10 cellular contexts compared by ENCODE assay signal in genomic region chr9:114395196-114395595, GRCh38. TPM values are rescaled to one million over a fixed set of nuclear protein-coding genes. Genes with fewer than 3 reads are reported as not detected.
DNase-seq lines count a peak whose midpoint lies in the region; ATAC-seq and TF ChIP-seq lines count a peak whose summit lies in the region.
"Had no signal": no experiment of that assay in that cellular context is flagged by ENCODE, and none has a peak within 500 bp of the region (broad histone marks: within the 10 kb centered on the region; RNA-seq: fewer than 3 reads in every experiment).

No MANE protein-coding gene starts in this region.

- H3K4me3 ChIP-seq in hepatocyte = no peak overlapping the region
- peak overlapping the region in 1 of 4 donors; percentile 27 for H3K4me3 ChIP-seq in stomach

- H3K27me3 ChIP-seq in hepatocyte = no peaks in the 10 kb centered on the region
- no peaks in the 10 kb centered on the region for H3K27me3 ChIP-seq in stomach

- H3K9me3 Mint-ChIP-seq in T-helper 2 cell treated with Interferon-gamma antibody and Interleukin-4, amounts not matched to agents 5 μg/mL and 100 μg/mL, for 36 hours = no peaks in the 10 kb centered on the region
- H3K9me3 Mint-ChIP-seq in activated B cell treated with CpG ODN at 0.5 μM for 24 hours = no peaks in the 10 kb centered on the region

- peak overlapping the region; percentile 64 for H3K27ac Mint-ChIP-seq in T-helper 2 cell treated with Interferon-gamma antibody and Interleukin-4, amounts not matched to agents 5 μg/mL and 100 μg/mL, for 36 hours
- H3K27ac Mint-ChIP-seq in activated B cell treated with CpG ODN at 0.5 μM for 24 hours = peak overlapping the region; percentile 94

- no peaks in the 10 kb centered on the region for H3K9me2 ChIP-seq in hepatocyte (replicated peaks; ENCODE audit: insufficient read depth)

- no peak for ATAC-seq in activated B cell treated with CpG ODN at 0.5 μM for 24 hours (ENCODE audit: low read depth)

- intact Hi-C loops in activated B cell treated with CpG ODN at 0.5 μM for 24 hours (cut with micrococcal nuclease) (loop anchor here (10.0 kb wide), 1 partner anchor 500 kb away; no protein-coding TSS in a partner anchor), stomach (cut with DNase I; ENCODE audit: low total_unique reads) (no loop called here)

- H2AFZ ChIP-seq in hepatocyte = no peak overlapping the region

- TF ChIP-seq CTCF in activated B cell treated with CpG ODN at 0.5 μM for 24 hours (IDR thresholded peaks at IDR 0.05) (no peak), hepatocyte (IDR thresholded peaks at IDR 0.05; ENCODE audit: poor library complexity) (no peak), stomach (IDR thresholded peaks at IDR 0.05) (no peak)

- CTCF ChIA-PET in activated B cell treated with CpG ODN at 0.5 μM for 24 hours (lab: Charles Lee) = interaction anchor here (0.8 to 2.6 kb wide), 3 partner anchors 9 to 57 kb away, joined by 3 to 10 read pairs (median 8); no protein-coding TSS in a partner anchor

- peaks cover 21% of the 10 kb centered on the region for H3K79me2 ChIP-seq in hepatocyte

- H3K36me3 Mint-ChIP-seq in T-helper 2 cell treated with Interferon-gamma antibody and Interleukin-4, amounts not matched to agents 5 μg/mL and 100 μg/mL, for 36 hours (ENCODE audit: low read depth) = peaks cover 34% of the 10 kb centered on the region
- H3K36me3 Mint-ChIP-seq in activated B cell treated with CpG ODN at 0.5 μM for 24 hours (ENCODE audit: low read depth) = peaks cover 63% of the 10 kb centered on the region

- no peak for TF ChIP-seq EP300 in stomach (IDR thresholded peaks at IDR 0.05)

- H3K4me1 ChIP-seq in hepatocyte (ENCODE audit: insufficient read depth) = peaks cover 34% of the 10 kb centered on the region
- H3K4me1 ChIP-seq in stomach = peaks cover 25 to 83% (median 70%) of the 10 kb centered on the region in 4 donors

- H3K36me3 ChIP-seq in hepatocyte (replicated peaks; ENCODE audit: insufficient read depth, low read depth) = no peaks in the 10 kb centered on the region
- H3K36me3 ChIP-seq in stomach = no peaks in the 10 kb centered on the region

- H3K27me3 Mint-ChIP-seq in T-helper 2 cell treated with Interferon-gamma antibody and Interleukin-4, amounts not matched to agents 5 μg/mL and 100 μg/mL, for 36 hours (ENCODE audit: low read depth) = no peaks in the 10 kb centered on the region
- no peaks in the 10 kb centered on the region for H3K27me3 Mint-ChIP-seq in activated B cell treated with CpG ODN at 0.5 μM for 24 hours

- H3K4me3 Mint-ChIP-seq in T-helper 2 cell treated with Interferon-gamma antibody and Interleukin-4, amounts not matched to agents 5 μg/mL and 100 μg/mL, for 36 hours = peak overlapping the region; percentile 60
- H3K4me3 Mint-ChIP-seq in activated B cell treated with CpG ODN at 0.5 μM for 24 hours = peak overlapping the region; percentile 52

- H3K9me3 ChIP-seq in hepatocyte (ENCODE audit: low read depth) = no peaks in the 10 kb centered on the region
- no peaks in the 10 kb centered on the region for H3K9me3 ChIP-seq in stomach

- peak overlapping the region; percentile 55 for H3K4me2 ChIP-seq in hepatocyte

- 37% methylated on average over 6 of the region's 6 CpGs for WGBS in hepatocyte (ENCODE audit: low lambda C conversion rate, missing lambda C conversion rate)
- 18 to 36% (median 30%) methylated on average over 6 of the region's 6 CpGs for WGBS in stomach, 5 donors

- POLR2A ChIA-PET in activated B cell treated with CpG ODN at 0.5 μM for 24 hours (lab: Charles Lee) = interaction anchor here (0.8 to 23.4 kb wide), 6 partner anchors 10 to 49 kb away, joined by 3 to 913 read pairs (median 9); partner anchors contain the start of gene AKNA

- no peak for TF ChIP-seq POLR2A in stomach (IDR thresholded peaks at IDR 0.05)

- H3K27ac ChIP-seq in hepatocyte (peak overlapping the region; percentile 39), stomach (peak overlapping the region; percentile 37 to 93 (median 84))

- no peak for DNase-seq in T-helper 2 cell treated with Interferon-gamma antibody and Interleukin-4, amounts not matched to agents 5 μg/mL and 100 μg/mL, for 36 hours (ENCODE audit: low spot score)
- DNase-seq in T-helper 2 cell (no peak), activated B cell treated with CpG ODN at 0.5 μM for 24 hours (no peak), hepatocyte (ENCODE audit: low spot score) (no peak), stomach (no peak), retina (no peak), SIG-M5 treated with dmso at 0.1 percent for 504 hours (lab: John Stamatoyannopoulos, UW; ENCODE audit: unreplicated experiment) (no peak), NCI-H526 treated with DMSO at 0.1 percent for 48 hours (lab: John Stamatoyannopoulos, UW) (no peak)
- DNase-seq: KG1, NCI-H526 had no signal

- peaks cover 58% of the 10 kb centered on the region for H3K4me1 Mint-ChIP-seq in T-helper 2 cell treated with Interferon-gamma antibody and Interleukin-4, amounts not matched to agents 5 μg/mL and 100 μg/mL, for 36 hours (ENCODE audit: low read depth)
- H3K4me1 Mint-ChIP-seq in activated B cell treated with CpG ODN at 0.5 μM for 24 hours = peaks cover 77% of the 10 kb centered on the region

- no peaks in the 10 kb centered on the region for H4K20me1 ChIP-seq in hepatocyte (ENCODE audit: insufficient read depth, poor library complexity, severe bottlenecking)

RNA-seq across cellular contexts. Expression of gene AKNA, which starts 7.4 kb away (rescaled TPM):
- total RNA-seq in activated B cell treated with CpG ODN at 0.5 μM for 24 hours (283 and 322 TPM in 2 replicates), hepatocyte (12.9 and 13.8 TPM in 2 replicates), stomach (10 to 100 TPM; 13.4 to 85.8 (median 31.0) TPM)
- polyA plus RNA-seq in hepatocyte (4.5 and 6.6 TPM in 2 replicates), stomach (10 to 100 TPM; 12.2 to 13.6 (median 12.3) TPM)
